Comparison of ENCODE assay signal across 1 cellular context in the genomic region with DNA sequence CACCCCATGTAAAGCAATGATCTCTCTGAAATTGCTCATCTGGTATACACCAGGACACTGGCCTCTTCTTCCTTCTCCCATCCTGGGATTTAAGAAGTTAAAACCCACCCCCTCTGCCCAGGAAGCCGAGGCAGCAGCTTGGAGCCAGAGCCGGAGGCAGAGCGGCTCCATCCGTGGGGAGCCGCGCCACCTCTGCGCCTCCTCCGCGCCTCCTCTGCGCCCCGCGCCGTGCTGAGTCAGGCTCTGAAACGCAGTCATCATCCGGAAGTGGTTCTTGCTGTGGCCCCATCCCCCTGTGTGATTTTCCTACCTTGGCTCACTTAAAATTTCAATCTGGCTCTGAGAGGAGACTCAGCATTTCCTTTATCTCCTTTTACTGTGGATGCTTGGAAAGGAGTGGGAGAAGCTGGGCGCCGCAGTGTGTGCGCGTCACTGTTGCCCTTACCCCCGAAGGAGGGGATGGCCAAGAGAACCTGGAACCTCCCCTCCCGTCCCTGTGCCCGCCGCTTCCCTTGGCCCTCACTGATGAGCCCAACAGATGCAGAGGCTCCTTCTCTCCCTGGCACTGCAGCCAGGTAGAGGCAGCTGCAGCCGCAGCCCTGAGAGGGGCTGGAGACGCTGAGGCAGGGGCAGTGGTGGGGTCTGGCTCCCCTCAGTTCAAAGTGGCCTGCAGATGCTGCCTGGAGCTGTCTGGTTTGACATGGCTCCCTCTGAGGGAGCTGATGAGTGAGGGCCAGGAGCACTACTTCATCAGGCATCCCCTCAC.
TF ChIP-seq lines count a peak whose summit lies in the region.

No MANE protein-coding gene starts in this region.

TF ChIP-seq in K562, 482 proteins besides CTCF, POLR2A, EP300 and RAD21 (continues in another document):
- TF ChIP-seq NR2C1 (IDR thresholded peaks at IDR 0.05) (no peak), NR2C1 (tag; IDR thresholded peaks at IDR 0.05) (0 out of 2 replicates have a peak, but pooled peaks have one; percentile 32), SMAD4 (CRISPR knock-in tag; conservative IDR thresholded peaks at IDR 0.05) (0 out of 2 replicates have a peak, but pooled peaks have one; percentile 26), PML (IDR thresholded peaks at IDR 0.05; ENCODE audit: low read length) (peak; percentile 51; the same call in 1 of the 2 replicates), NR2C2 (CRISPR knock-in tag; IDR thresholded peaks at IDR 0.05) (no peak), NR2C2 (tag; IDR thresholded peaks at IDR 0.05) (peak; percentile 79), HSF4 (CRISPR knock-in tag; IDR thresholded peaks at IDR 0.05; ENCODE audit: borderline replicate concordance) (no peak), TBL1XR1 (IDR thresholded peaks at IDR 0.05; ENCODE audit: low read length in 2 of 2) (no peak), OTX1 (CRISPR knock-in tag; IDR thresholded peaks at IDR 0.05) (no peak), NFRKB (IDR thresholded peaks at IDR 0.05; ENCODE audit: low read depth) (no peak), POU5F1 (IDR thresholded peaks at IDR 0.05; ENCODE audit: borderline replicate concordance, low read depth, low read length, partially characterized antibody) (no peak), CXXC5 (CRISPR knock-in tag; IDR thresholded peaks at IDR 0.05) (peak; percentile 70), HDAC1 (IDR thresholded peaks at IDR 0.05) (0 out of 4 replicates have a peak, but pooled peaks of 1 of the 2 experiments have one; percentile 48), SP2 (IDR thresholded peaks at IDR 0.05; ENCODE audit: extremely low read depth, low read depth, low read length, poor library complexity, severe bottlenecking) (no peak), NELFE (IDR thresholded peaks at IDR 0.05; ENCODE audit: insufficient read depth, insufficient read length) (no peak), CTBP1 (IDR thresholded peaks at IDR 0.05; ENCODE audit: borderline replicate concordance) (peak; percentile 84), MECOM (CRISPR knock-in tag; IDR thresholded peaks at IDR 0.05) (peak; percentile 33; the same call in 1 of the 2 replicates), MAFK (IDR thresholded peaks at IDR 0.05; ENCODE audit: low read length) (peak; percentile 88), SMARCC2 (IDR thresholded peaks at IDR 0.05; ENCODE audit: low read depth) (0 out of 2 replicates have a peak, but pooled peaks have one; percentile 37), MCM2 (IDR thresholded peaks at IDR 0.05; ENCODE audit: low read depth) (no peak), ELF2 (CRISPR knock-in tag; IDR thresholded peaks at IDR 0.05) (peak; percentile 58; the same call in 1 of the 2 replicates), SMC3 (conservative IDR thresholded peaks at IDR 0.05; ENCODE audit: insufficient read depth, low read depth, low read length) (0 out of 2 replicates have a peak, but pooled peaks have one; percentile 1), ZNF274 (IDR thresholded peaks at IDR 0.05; ENCODE audit: borderline replicate concordance, low read depth, low read length) (no peak), CREB1 (IDR thresholded peaks at IDR 0.05) (peak; percentile 30; the same call in 1 of the 2 replicates), CREB1 (CRISPR knock-in tag; IDR thresholded peaks at IDR 0.05) (no peak), BMI1 (IDR thresholded peaks at IDR 0.05; ENCODE audit: low read length) (no peak), MEF2A (IDR thresholded peaks at IDR 0.05; ENCODE audit: control insufficient read depth, low read depth, low read length) (no peak), GABPA (tag; conservative IDR thresholded peaks at IDR 0.05; ENCODE audit: low read depth) (peak; percentile 80), RFX7 (CRISPR knock-in tag; IDR thresholded peaks at IDR 0.05) (no peak), ZNF324 (CRISPR knock-in tag; IDR thresholded peaks at IDR 0.05) (no peak), SREBF2 (CRISPR knock-in tag; IDR thresholded peaks at IDR 0.05) (no peak), MED1 (CRISPR knock-in tag; IDR thresholded peaks at IDR 0.05; ENCODE audit: borderline replicate concordance) (no peak), ZNF384 (IDR thresholded peaks at IDR 0.05; ENCODE audit: low read depth, low read length) (no peak), ZNF644 (tag; IDR thresholded peaks at IDR 0.05; ENCODE audit: low read depth) (no peak), ERF (CRISPR knock-in tag; IDR thresholded peaks at IDR 0.05) (no peak), RFX5 (IDR thresholded peaks at IDR 0.05; ENCODE audit: low read depth, low read length) (no peak), TARDBP (IDR thresholded peaks at IDR 0.05) (0 out of 2 replicates have a peak, but pooled peaks have one; percentile 62), FOXK1 (CRISPR knock-in tag; IDR thresholded peaks at IDR 0.05; ENCODE audit: borderline replicate concordance) (no peak), ARID2 (IDR thresholded peaks at IDR 0.05) (no peak), NFE2 (IDR thresholded peaks at IDR 0.05; ENCODE audit: low read depth) (peak; percentile 95), GATA2 (CRISPR knock-in tag; IDR thresholded peaks at IDR 0.05) (no peak), TCF3 (CRISPR knock-in tag; IDR thresholded peaks at IDR 0.05) (0 out of 2 replicates have a peak, but pooled peaks have one; percentile 14), PPARD (CRISPR knock-in tag; IDR thresholded peaks at IDR 0.05) (no peak), RCOR1 (IDR thresholded peaks at IDR 0.05; ENCODE audit: borderline replicate concordance in 1 of 2, low read depth in 2 of 2, low read length in 2 of 2) (peak in 1 of 2 experiments; percentile 85; a peak in 2 of 4 replicates), SAFB (IDR thresholded peaks at IDR 0.05; ENCODE audit: borderline replicate concordance, low read depth, low read length) (no peak), CEBPB (tag; IDR thresholded peaks at IDR 0.05) (no peak), ZNF140 (CRISPR knock-in tag; IDR thresholded peaks at IDR 0.05) (no peak), KHSRP (IDR thresholded peaks at IDR 0.05) (no peak), NFE2L1 (tag; IDR thresholded peaks at IDR 0.05; ENCODE audit: borderline replicate concordance, low read depth) (no peak), TAF1 (IDR thresholded peaks at IDR 0.05; ENCODE audit: control insufficient read depth, extremely low read depth, insufficient read depth, low read length, severe bottlenecking) (peak; percentile 62)
- TF ChIP-seq, protein P1, sequence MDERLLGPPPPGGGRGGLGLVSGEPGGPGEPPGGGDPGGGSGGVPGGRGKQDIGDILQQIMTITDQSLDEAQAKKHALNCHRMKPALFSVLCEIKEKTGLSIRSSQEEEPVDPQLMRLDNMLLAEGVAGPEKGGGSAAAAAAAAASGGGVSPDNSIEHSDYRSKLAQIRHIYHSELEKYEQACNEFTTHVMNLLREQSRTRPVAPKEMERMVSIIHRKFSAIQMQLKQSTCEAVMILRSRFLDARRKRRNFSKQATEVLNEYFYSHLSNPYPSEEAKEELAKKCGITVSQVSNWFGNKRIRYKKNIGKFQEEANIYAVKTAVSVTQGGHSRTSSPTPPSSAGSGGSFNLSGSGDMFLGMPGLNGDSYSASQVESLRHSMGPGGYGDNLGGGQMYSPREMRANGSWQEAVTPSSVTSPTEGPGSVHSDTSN (CRISPR knock-in tag; IDR thresholded peaks at IDR 0.05; ENCODE audit: low read depth) = no peak
- TF ChIP-seq, protein P1 (tag; conservative IDR thresholded peaks at IDR 0.05; ENCODE audit: low read depth) = no peak
- TF ChIP-seq, protein P2, sequence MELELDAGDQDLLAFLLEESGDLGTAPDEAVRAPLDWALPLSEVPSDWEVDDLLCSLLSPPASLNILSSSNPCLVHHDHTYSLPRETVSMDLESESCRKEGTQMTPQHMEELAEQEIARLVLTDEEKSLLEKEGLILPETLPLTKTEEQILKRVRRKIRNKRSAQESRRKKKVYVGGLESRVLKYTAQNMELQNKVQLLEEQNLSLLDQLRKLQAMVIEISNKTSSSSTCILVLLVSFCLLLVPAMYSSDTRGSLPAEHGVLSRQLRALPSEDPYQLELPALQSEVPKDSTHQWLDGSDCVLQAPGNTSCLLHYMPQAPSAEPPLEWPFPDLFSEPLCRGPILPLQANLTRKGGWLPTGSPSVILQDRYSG (tag; conservative IDR thresholded peaks at IDR 0.05; ENCODE audit: low read depth) = no peak
- TF ChIP-seq, protein P3, sequence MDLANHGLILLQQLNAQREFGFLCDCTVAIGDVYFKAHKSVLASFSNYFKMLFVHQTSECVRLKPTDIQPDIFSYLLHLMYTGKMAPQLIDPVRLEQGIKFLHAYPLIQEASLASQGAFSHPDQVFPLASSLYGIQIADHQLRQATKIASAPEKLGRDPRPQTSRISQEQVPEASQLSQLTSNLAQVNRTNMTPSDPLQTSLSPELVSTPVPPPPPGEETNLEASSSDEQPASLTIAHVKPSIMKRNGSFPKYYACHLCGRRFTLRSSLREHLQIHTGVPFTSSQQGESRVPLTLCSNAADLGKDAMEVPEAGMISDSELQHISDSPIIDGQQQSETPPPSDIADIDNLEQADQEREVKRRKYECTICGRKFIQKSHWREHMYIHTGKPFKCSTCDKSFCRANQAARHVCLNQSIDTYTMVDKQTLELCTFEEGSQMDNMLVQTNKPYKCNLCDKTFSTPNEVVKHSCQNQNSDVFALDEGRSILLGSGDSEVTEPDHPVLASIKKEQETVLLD (IDR thresholded peaks at IDR 0.05) = no peak
- TF ChIP-seq, protein P4, sequence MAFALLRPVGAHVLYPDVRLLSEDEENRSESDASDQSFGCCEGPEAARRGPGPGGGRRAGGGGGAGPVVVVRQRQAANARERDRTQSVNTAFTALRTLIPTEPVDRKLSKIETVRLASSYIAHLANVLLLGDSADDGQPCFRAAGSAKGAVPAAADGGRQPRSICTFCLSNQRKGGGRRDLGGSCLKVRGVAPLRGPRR (CRISPR knock-in tag; IDR thresholded peaks at IDR 0.05) = no peak
- TF ChIP-seq, protein P5, sequence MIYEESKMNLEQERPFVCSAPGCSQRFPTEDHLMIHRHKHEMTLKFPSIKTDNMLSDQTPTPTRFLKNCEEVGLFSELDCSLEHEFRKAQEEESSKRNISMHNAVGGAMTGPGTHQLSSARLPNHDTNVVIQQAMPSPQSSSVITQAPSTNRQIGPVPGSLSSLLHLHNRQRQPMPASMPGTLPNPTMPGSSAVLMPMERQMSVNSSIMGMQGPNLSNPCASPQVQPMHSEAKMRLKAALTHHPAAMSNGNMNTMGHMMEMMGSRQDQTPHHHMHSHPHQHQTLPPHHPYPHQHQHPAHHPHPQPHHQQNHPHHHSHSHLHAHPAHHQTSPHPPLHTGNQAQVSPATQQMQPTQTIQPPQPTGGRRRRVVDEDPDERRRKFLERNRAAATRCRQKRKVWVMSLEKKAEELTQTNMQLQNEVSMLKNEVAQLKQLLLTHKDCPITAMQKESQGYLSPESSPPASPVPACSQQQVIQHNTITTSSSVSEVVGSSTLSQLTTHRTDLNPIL (CRISPR knock-in tag; IDR thresholded peaks at IDR 0.05) = no peak
- TF ChIP-seq, protein P6, sequence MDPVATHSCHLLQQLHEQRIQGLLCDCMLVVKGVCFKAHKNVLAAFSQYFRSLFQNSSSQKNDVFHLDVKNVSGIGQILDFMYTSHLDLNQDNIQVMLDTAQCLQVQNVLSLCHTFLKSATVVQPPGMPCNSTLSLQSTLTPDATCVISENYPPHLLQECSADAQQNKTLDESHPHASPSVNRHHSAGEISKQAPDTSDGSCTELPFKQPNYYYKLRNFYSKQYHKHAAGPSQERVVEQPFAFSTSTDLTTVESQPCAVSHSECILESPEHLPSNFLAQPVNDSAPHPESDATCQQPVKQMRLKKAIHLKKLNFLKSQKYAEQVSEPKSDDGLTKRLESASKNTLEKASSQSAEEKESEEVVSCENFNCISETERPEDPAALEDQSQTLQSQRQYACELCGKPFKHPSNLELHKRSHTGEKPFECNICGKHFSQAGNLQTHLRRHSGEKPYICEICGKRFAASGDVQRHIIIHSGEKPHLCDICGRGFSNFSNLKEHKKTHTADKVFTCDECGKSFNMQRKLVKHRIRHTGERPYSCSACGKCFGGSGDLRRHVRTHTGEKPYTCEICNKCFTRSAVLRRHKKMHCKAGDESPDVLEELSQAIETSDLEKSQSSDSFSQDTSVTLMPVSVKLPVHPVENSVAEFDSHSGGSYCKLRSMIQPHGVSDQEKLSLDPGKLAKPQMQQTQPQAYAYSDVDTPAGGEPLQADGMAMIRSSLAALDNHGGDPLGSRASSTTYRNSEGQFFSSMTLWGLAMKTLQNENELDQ (CRISPR knock-in tag; IDR thresholded peaks at IDR 0.05; ENCODE audit: borderline replicate concordance) = no peak
- TF ChIP-seq, protein P7, sequence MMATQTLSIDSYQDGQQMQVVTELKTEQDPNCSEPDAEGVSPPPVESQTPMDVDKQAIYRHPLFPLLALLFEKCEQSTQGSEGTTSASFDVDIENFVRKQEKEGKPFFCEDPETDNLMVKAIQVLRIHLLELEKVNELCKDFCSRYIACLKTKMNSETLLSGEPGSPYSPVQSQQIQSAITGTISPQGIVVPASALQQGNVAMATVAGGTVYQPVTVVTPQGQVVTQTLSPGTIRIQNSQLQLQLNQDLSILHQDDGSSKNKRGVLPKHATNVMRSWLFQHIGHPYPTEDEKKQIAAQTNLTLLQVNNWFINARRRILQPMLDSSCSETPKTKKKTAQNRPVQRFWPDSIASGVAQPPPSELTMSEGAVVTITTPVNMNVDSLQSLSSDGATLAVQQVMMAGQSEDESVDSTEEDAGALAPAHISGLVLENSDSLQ (IDR thresholded peaks at IDR 0.05) = no peak
- TF ChIP-seq, protein P8, sequence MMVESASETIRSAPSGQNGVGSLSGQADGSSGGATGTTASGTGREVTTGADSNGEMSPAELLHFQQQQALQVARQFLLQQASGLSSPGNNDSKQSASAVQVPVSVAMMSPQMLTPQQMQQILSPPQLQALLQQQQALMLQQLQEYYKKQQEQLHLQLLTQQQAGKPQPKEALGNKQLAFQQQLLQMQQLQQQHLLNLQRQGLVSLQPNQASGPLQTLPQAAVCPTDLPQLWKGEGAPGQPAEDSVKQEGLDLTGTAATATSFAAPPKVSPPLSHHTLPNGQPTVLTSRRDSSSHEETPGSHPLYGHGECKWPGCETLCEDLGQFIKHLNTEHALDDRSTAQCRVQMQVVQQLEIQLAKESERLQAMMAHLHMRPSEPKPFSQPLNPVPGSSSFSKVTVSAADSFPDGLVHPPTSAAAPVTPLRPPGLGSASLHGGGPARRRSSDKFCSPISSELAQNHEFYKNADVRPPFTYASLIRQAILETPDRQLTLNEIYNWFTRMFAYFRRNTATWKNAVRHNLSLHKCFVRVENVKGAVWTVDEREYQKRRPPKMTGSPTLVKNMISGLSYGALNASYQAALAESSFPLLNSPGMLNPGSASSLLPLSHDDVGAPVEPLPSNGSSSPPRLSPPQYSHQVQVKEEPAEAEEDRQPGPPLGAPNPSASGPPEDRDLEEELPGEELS (CRISPR knock-in tag; IDR thresholded peaks at IDR 0.05; ENCODE audit: borderline replicate concordance) = no peak
- TF ChIP-seq, protein P9, sequence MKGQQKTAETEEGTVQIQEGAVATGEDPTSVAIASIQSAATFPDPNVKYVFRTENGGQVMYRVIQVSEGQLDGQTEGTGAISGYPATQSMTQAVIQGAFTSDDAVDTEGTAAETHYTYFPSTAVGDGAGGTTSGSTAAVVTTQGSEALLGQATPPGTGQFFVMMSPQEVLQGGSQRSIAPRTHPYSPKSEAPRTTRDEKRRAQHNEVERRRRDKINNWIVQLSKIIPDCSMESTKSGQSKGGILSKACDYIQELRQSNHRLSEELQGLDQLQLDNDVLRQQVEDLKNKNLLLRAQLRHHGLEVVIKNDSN (CRISPR knock-in tag; IDR thresholded peaks at IDR 0.05) = no peak
